8 cellular contexts compared by ENCODE assay signal in the genomic region with DNA sequence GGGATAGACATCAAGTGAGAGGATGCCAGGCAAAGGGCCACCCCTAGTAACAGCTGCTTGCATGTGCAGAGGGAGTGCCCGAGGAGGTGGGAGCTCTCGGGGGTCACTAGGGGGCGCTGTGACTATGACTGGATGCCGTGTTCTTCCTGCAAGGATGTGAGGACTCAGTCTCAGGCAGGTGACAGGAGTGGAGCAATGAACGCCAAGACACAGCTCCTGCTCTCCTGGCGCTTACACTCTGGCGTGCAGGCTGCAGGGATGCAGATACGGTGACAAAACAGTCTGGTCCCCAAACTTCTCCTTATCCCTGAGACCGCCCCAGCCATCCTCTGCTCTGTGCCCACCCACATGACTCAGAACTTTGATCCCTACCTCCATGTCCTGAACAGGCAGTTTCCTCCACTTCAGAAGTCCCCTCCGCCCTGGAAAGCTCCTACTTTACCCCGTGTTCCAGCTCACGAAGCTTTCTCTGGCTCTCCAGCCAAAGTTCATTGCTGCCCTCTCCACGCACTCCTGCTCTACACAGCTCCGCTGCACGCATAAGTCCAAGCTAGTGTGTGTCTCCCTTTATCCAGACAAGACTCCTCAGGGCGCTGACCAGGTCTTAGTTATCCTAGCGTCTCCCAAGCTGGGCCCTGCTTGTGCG. TPM values are rescaled to one million over a fixed set of nuclear protein-coding genes. Genes with fewer than 3 reads are reported as not detected.
DNase-seq lines count a peak whose midpoint lies in the region; ATAC-seq and TF ChIP-seq lines count a peak whose summit lies in the region.

No MANE protein-coding gene starts in this region.

- peak overlapping the region; percentile 12 for H3K4me2 ChIP-seq in neuronal stem cell (ENCODE audit: insufficient read depth, low read length, poor library complexity, severe bottlenecking)

- H3K9me3 Mint-ChIP-seq in activated T-cell treated with anti-CD3 and anti-CD28 coated beads, Interleukin-2, amount 50 U/mL, for 4 hours = no peaks in the 10 kb centered on the region

- no peaks in the 10 kb centered on the region for H3K9me3 ChIP-seq in neuronal stem cell (replicated peaks in 1 of 2; ENCODE audit: control insufficient read depth in 2 of 2, insufficient read depth in 1 of 2, low read depth in 1 of 2, low read length in 2 of 2)

- H3K14ac ChIP-seq in neuronal stem cell (ENCODE audit: low read length) = no peak overlapping the region

- no peak overlapping the region for H3K4me3 Mint-ChIP-seq in activated T-cell treated with anti-CD3 and anti-CD28 coated beads, Interleukin-2, amount 50 U/mL, for 4 hours

- no peaks in the 10 kb centered on the region for H3K79me1 ChIP-seq in neuronal stem cell (ENCODE audit: low read depth, low read length)

- H3K23ac ChIP-seq in neuronal stem cell (ENCODE audit: low read depth, low read length, poor library complexity) = no peak overlapping the region

- peaks cover 1% of the 10 kb centered on the region for H3K27me3 Mint-ChIP-seq in activated T-cell treated with anti-CD3 and anti-CD28 coated beads, Interleukin-2, amount 50 U/mL, for 4 hours (ENCODE audit: low read depth)

- no peak overlapping the region for H3K27ac ChIP-seq in neuronal stem cell (replicated peaks; ENCODE audit: low read length)

- H3K36me3 Mint-ChIP-seq in activated T-cell treated with anti-CD3 and anti-CD28 coated beads, Interleukin-2, amount 50 U/mL, for 4 hours (ENCODE audit: insufficient read depth) = peaks cover 2% of the 10 kb centered on the region

- H2AFZ ChIP-seq in neuronal stem cell (ENCODE audit: low read length) = peak overlapping the region; percentile 41

- H2BK12ac ChIP-seq in neuronal stem cell (ENCODE audit: low read length) = no peak overlapping the region

- H4K91ac ChIP-seq in neuronal stem cell (ENCODE audit: low read depth, low read length, poor library complexity) = no peak overlapping the region

- peaks cover 1 to 2% of the 10 kb centered on the region in 2 donors for H3K4me1 ChIP-seq in neuronal stem cell (ENCODE audit: control insufficient read depth in 2 of 2, insufficient read depth in 1 of 2, low read depth in 1 of 2, low read length in 2 of 2)

- no CpG with 5 or more reads among the region's 18 CpGs for WGBS in neuronal stem cell (ENCODE audit: extremely low coverage in 2 of 2, insufficient read length in 2 of 2, insufficient replicate concordance in 1 of 2), 2 donors

- no peak overlapping the region for H2BK120ac ChIP-seq in neuronal stem cell (ENCODE audit: low read depth, low read length)

- peaks cover 9% of the 10 kb centered on the region for H3K4me1 Mint-ChIP-seq in activated T-cell treated with anti-CD3 and anti-CD28 coated beads, Interleukin-2, amount 50 U/mL, for 4 hours (ENCODE audit: low read depth)

- H3K18ac ChIP-seq in neuronal stem cell (ENCODE audit: low read length) = peak overlapping the region; percentile 25

- H3K27me3 ChIP-seq in neuronal stem cell (ENCODE audit: control insufficient read depth in 3 of 3, insufficient read depth in 3 of 3, low read depth in 1 of 3, low read length in 3 of 3) = peaks cover 0 to 23% (median 0%) of the 10 kb centered on the region in 3 experiments

- H3K4ac ChIP-seq in neuronal stem cell (ENCODE audit: low read length) = no peak overlapping the region

- peak; percentile 74 for DNase-seq in HT1080 (ENCODE audit: low read depth)
- peak; percentile 69 for DNase-seq in RKO (ENCODE audit: low spot score)
- peak; percentile 81 for DNase-seq in activated T-cell treated with anti-CD3 and anti-CD28 coated beads, Interleukin-2, amount 50 U/mL, for 4 hours
- peak; percentile 72 for DNase-seq in fibroblast of mammary gland (ENCODE audit: low read depth)
- peak; percentile 79 for DNase-seq in neuronal stem cell (ENCODE audit: low spot score)
- peak; percentile 30 for DNase-seq in stromal cell of bone marrow (ENCODE audit: low read depth)

- H4K8ac ChIP-seq in neuronal stem cell (ENCODE audit: low read depth, low read length) = no peak overlapping the region

- TF ChIP-seq CTCF in GM12872 (IDR thresholded peaks at IDR 0.05; ENCODE audit: insufficient read depth, low read depth, low read length) (peak; percentile 98), fibroblast of mammary gland (conservative IDR thresholded peaks at IDR 0.05; ENCODE audit: control insufficient read depth, insufficient read depth, low read depth, low read length) (peak; percentile 87)

- H2AK5ac ChIP-seq in neuronal stem cell (ENCODE audit: low read depth, low read length) = peak overlapping the region; percentile 30

- H2BK15ac ChIP-seq in neuronal stem cell (ENCODE audit: low read length) = no peak overlapping the region

- no peak overlapping the region for H3K9ac ChIP-seq in neuronal stem cell (ENCODE audit: low read depth, low read length, poor library complexity)

- ATAC-seq in activated T-cell treated with anti-CD3 and anti-CD28 coated beads, Interleukin-2, amount 50 U/mL, for 4 hours = peak; percentile 81 to 84
- ATAC-seq in HG03439 (IDR thresholded peaks at IDR 0.05; ENCODE audit: unreplicated experiment) = no peak

- H2BK5ac ChIP-seq in neuronal stem cell (ENCODE audit: low read length) = no peak overlapping the region

- H3K36me3 ChIP-seq in neuronal stem cell (replicated peaks in 1 of 2; ENCODE audit: control insufficient read depth in 2 of 2, insufficient read depth in 2 of 2, low read length in 2 of 2) = no peaks in the 10 kb centered on the region

- H3K4me3 ChIP-seq in fibroblast of mammary gland (ENCODE audit: control insufficient read depth, low read depth, low read length) = no peak overlapping the region
- H3K4me3 ChIP-seq in neuronal stem cell (ENCODE audit: low read length in 2 of 2) = peak overlapping the region in 1 of 2 donors; percentile 15

RNA-seq across cellular contexts. Expression of gene RHOV, which starts 14.7 kb away (rescaled TPM):
- 0.43 and 1.5 TPM in 2 replicates for total RNA-seq in HT1080 (2014; rRNA removed; shearing (Covaris generic))
- polyA plus RNA-seq in HT1080 (2015; cell fraction: cytosol; rRNA removed) = 0.53 and 0.58 TPM in 2 replicates
- 0.24 and 1.2 TPM in 2 replicates for polyA plus RNA-seq in HT1080 (2015; cell fraction: nucleus; rRNA removed)
- total RNA-seq in activated T-cell treated with anti-CD3 and anti-CD28 coated beads, Interleukin-2, amount 50 U/mL, for 4 hours = under 1 TPM; 0.35 to 0.53 (median 0.49) TPM
- 0.38 TPM for polyA plus RNA-seq in neuronal stem cell (2013, experiment 1 of 2)
- polyA plus RNA-seq in neuronal stem cell (2013, experiment 2 of 2) = 0.37 TPM

RNA-seq across cellular contexts. Expression of gene SPINT1, which starts 15.5 kb away (rescaled TPM):
- 0.35 and 0.63 TPM in 2 replicates for total RNA-seq in HT1080 (2014; rRNA removed; shearing (Covaris generic))
- polyA plus RNA-seq in HT1080 (2015; cell fraction: cytosol; rRNA removed) = 0.06 TPM in 1 of 2 replicates, not detected in the other
- 0.51 and 0.66 TPM in 2 replicates for polyA plus RNA-seq in HT1080 (2015; cell fraction: nucleus; rRNA removed)
- total RNA-seq in activated T-cell treated with anti-CD3 and anti-CD28 coated beads, Interleukin-2, amount 50 U/mL, for 4 hours = 10 to 100 TPM; 10.8 to 13.5 (median 12.2) TPM
- polyA plus RNA-seq in neuronal stem cell (2013, experiment 1 of 2) = 3.1 TPM
- 3.1 TPM for polyA plus RNA-seq in neuronal stem cell (2013, experiment 2 of 2)

RNA-seq across cellular contexts. Expression of gene PPP1R14D, which starts 30.8 kb away (rescaled TPM):
- total RNA-seq in HT1080 (2014; rRNA removed; shearing (Covaris generic)) = not detected in 2 replicates
- polyA plus RNA-seq in HT1080 (2015; cell fraction: cytosol; rRNA removed) = not detected in 2 replicates
- polyA plus RNA-seq in HT1080 (2015; cell fraction: nucleus; rRNA removed) = not detected in 2 replicates
- total RNA-seq in activated T-cell treated with anti-CD3 and anti-CD28 coated beads, Interleukin-2, amount 50 U/mL, for 4 hours = not detected
- polyA plus RNA-seq in neuronal stem cell (2013, experiment 1 of 2) = not detected
- 0.07 TPM for polyA plus RNA-seq in neuronal stem cell (2013, experiment 2 of 2)

RNA-seq across cellular contexts. Expression of gene VPS18, which starts 34.9 kb away (rescaled TPM):
- total RNA-seq in HT1080 (2014; rRNA removed; shearing (Covaris generic)) = 36.4 and 36.8 TPM in 2 replicates
- 9.6 and 10.6 TPM in 2 replicates for polyA plus RNA-seq in HT1080 (2015; cell fraction: cytosol; rRNA removed)
- polyA plus RNA-seq in HT1080 (2015; cell fraction: nucleus; rRNA removed) = 20.4 and 21.3 TPM in 2 replicates
- 10 to 100 TPM; 15.9 to 16.7 (median 16.4) TPM for total RNA-seq in activated T-cell treated with anti-CD3 and anti-CD28 coated beads, Interleukin-2, amount 50 U/mL, for 4 hours
- polyA plus RNA-seq in neuronal stem cell (2013, experiment 1 of 2) = 6.1 TPM
- 6.0 TPM for polyA plus RNA-seq in neuronal stem cell (2013, experiment 2 of 2)

RNA-seq across cellular contexts. Expression of gene DNAJC17, which starts 52.1 kb away (rescaled TPM):
- total RNA-seq in HT1080 (2014; rRNA removed; shearing (Covaris generic)) = 28.0 and 40.7 TPM in 2 replicates
- polyA plus RNA-seq in HT1080 (2015; cell fraction: cytosol; rRNA removed) = 24.7 and 42.0 TPM in 2 replicates
- polyA plus RNA-seq in HT1080 (2015; cell fraction: nucleus; rRNA removed) = 36.4 and 49.2 TPM in 2 replicates
- total RNA-seq in activated T-cell treated with anti-CD3 and anti-CD28 coated beads, Interleukin-2, amount 50 U/mL, for 4 hours = 10 to 100 TPM; 49.1 to 62.1 (median 49.9) TPM
- polyA plus RNA-seq in neuronal stem cell (2013, experiment 1 of 2) = 41.3 TPM
- 37.8 TPM for polyA plus RNA-seq in neuronal stem cell (2013, experiment 2 of 2)

Comparison
In these comparisons a context has a peak if more than half of its experiments do, and no peak if none do; other contexts are left out.
1. DNase-seq: peak in every context shown above with its lines; median percentile 81 in activated T-cell treated with anti-CD3 and anti-CD28 coated beads, Interleukin-2, amount 50 U/mL, for 4 hours; 79 in neuronal stem cell; 74 in HT1080; 72 in fibroblast of mammary gland; 69 in RKO; 30 in stromal cell of bone marrow.